In the genomic region with DNA sequence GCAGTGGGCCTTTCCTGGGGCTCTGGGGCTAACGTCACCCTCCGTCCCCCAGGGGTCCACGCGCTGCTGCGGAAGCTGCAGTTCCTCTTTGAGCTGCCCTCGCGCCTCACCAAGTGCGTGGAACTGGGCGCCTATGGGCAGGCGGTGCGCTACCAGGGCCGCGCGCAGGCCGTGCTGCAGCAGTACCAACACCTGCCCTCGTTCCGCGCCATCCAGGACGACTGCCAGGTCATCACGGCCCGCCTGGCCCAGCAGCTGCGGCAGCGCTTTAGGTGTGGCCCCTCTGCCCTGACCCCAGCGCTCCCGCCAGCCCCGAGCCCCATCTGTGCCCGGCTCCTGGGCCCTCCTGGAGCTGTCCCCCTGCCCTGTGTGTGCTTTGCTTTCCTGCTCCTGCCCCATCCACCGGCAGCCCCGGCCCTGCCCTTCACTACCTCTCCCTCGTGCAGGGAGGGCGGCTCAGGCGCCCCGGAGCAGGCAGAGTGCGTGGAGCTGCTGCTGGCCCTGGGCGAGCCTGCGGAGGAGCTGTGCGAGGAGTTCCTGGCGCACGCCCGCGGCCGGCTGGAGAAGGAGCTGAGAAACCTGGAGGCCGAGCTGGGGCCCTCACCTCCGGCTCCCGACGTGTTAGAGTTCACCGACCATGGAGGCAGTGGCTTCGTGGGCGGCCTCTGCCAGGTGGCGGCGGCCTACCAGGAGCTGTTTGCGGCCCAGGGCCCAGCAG, we compare ENCODE assay signal across 29 cellular contexts.
"Had no signal": no experiment of that assay in that cellular context is flagged by ENCODE, and none has a peak within 500 bp of the region (broad histone marks: within the 10 kb centered on the region; RNA-seq: fewer than 3 reads in every experiment).

No MANE protein-coding gene starts in this region.

- H3K27ac ChIP-seq: epithelial cell of prostate, heart right ventricle, left lung, pancreas, psoas muscle, testis, transverse colon, WERI-Rb-1 had no signal

- H3K9me3 Mint-ChIP-seq: activated CD4-positive, alpha-beta memory T cell treated with anti-CD3 and anti-CD28 coated beads for 36 hours; activated naive CD4-positive, alpha-beta T cell treated with anti-CD3 and anti-CD28 coated beads for 36 hours; activated naive CD8-positive, alpha-beta T cell treated with anti-CD3 and anti-CD28 coated beads, Interleukin-2, amount 10 ng/mL, durations not matched to agents 7 days and 5 days; activated T-helper 1 cell treated with anti-CD3 and anti-CD28 coated beads, Interleukin-12 subunit alpha, Interleukin-12 subunit beta, Interleukin-2, Interleukin-4 antibody, amounts not matched to agents 30 ng/mL and 10 ng/mL and 1 ng/mL, durations not matched to agents 14 hours and 24 hours and 36 hours; dendritic cell treated with granulocyte-macrophage colony-stimulating factor and Interleukin-4, amounts not matched to agents 40 ng/mL and 50 ng/mL, for 4 days; stimulated activated naive B cell treated with anti-CD40 and anti-IgM and Interleukin-4, amounts not matched to agents 10 μg/mL and 1 μg/mL and 100 μg/mL, for 72 hours; T-helper 1 cell treated with Interleukin-12 subunit alpha and Interleukin-12 subunit beta and Interleukin-4 antibody, amounts not matched to agents 30 μg/mL and 1 μg/mL, for 36 hours had no signal

- H3K4me3 ChIP-seq: esophagus squamous epithelium, heart right ventricle, left lung, lung, pancreas, psoas muscle, smooth muscle cell, testis, transverse colon had no signal

- DNase-seq: activated CD4-positive, alpha-beta memory T cell treated with anti-CD3 and anti-CD28 coated beads for 36 hours; activated CD4-positive, alpha-beta T cell treated with anti-CD3 and anti-CD28 coated beads for 48 hours; activated CD8-positive, alpha-beta memory T cell treated with anti-CD3 and anti-CD28 coated beads, Interleukin-2, amount 50 U/mL, for 4 hours; activated effector memory CD4-positive, alpha-beta T cell treated with anti-CD3 and anti-CD28 coated beads, Interleukin-2, amount 50 U/mL, for 16 hours; activated naive CD4-positive, alpha-beta T cell treated with anti-CD3 and anti-CD28 coated beads for 36 hours; activated naive CD8-positive, alpha-beta T cell treated with anti-CD3 and anti-CD28 coated beads, Interleukin-2, amount 10 ng/mL, durations not matched to agents 7 days and 5 days; activated T-cell treated with anti-CD3 and anti-CD28 coated beads, Interleukin-2, amount 50 U/mL, for 1 hour; central memory CD4-positive, alpha-beta T cell; effector CD8-positive, alpha-beta T cell; esophagus squamous epithelium; foreskin melanocyte; heart right ventricle; left lung; nucleus accumbens; psoas muscle; stimulated activated CD4-positive, alpha-beta T cell treated with anti-CD3 and anti-CD28 coated beads, Interleukin-15, amount 100 ng/mL, for 24 hours; stimulated activated CD4-positive, alpha-beta T cell treated with anti-CD3 and anti-CD28 coated beads, Interleukin-2, amount 100 ng/mL, for 24 hours; stimulated activated naive B cell treated with anti-CD40 and anti-IgM and Interleukin-4, amounts not matched to agents 10 μg/mL and 1 μg/mL and 100 μg/mL, for 72 hours; T-helper 9 cell; testis; transverse colon; WERI-Rb-1 had no signal

- H3K4me3 Mint-ChIP-seq: activated CD4-positive, alpha-beta memory T cell treated with anti-CD3 and anti-CD28 coated beads for 36 hours; activated naive CD4-positive, alpha-beta T cell treated with anti-CD3 and anti-CD28 coated beads for 36 hours; activated naive CD8-positive, alpha-beta T cell treated with anti-CD3 and anti-CD28 coated beads, Interleukin-2, amount 10 ng/mL, durations not matched to agents 7 days and 5 days; activated T-helper 1 cell treated with anti-CD3 and anti-CD28 coated beads, Interleukin-12 subunit alpha, Interleukin-12 subunit beta, Interleukin-2, Interleukin-4 antibody, amounts not matched to agents 30 ng/mL and 10 ng/mL and 1 ng/mL, durations not matched to agents 14 hours and 24 hours and 36 hours; dendritic cell treated with granulocyte-macrophage colony-stimulating factor and Interleukin-4, amounts not matched to agents 40 ng/mL and 50 ng/mL, for 4 days; stimulated activated naive B cell treated with anti-CD40 and anti-IgM and Interleukin-4, amounts not matched to agents 10 μg/mL and 1 μg/mL and 100 μg/mL, for 72 hours; T-helper 1 cell treated with Interleukin-12 subunit alpha and Interleukin-12 subunit beta and Interleukin-4 antibody, amounts not matched to agents 30 μg/mL and 1 μg/mL, for 36 hours had no signal

- H3K9me3 ChIP-seq: esophagus squamous epithelium, heart right ventricle, left lung, pancreas, psoas muscle, testis, transverse colon had no signal

- H3K27ac Mint-ChIP-seq: activated CD4-positive, alpha-beta memory T cell treated with anti-CD3 and anti-CD28 coated beads for 36 hours; activated naive CD4-positive, alpha-beta T cell treated with anti-CD3 and anti-CD28 coated beads for 36 hours; activated naive CD8-positive, alpha-beta T cell treated with anti-CD3 and anti-CD28 coated beads, Interleukin-2, amount 10 ng/mL, durations not matched to agents 7 days and 5 days; activated T-helper 1 cell treated with anti-CD3 and anti-CD28 coated beads, Interleukin-12 subunit alpha, Interleukin-12 subunit beta, Interleukin-2, Interleukin-4 antibody, amounts not matched to agents 30 ng/mL and 10 ng/mL and 1 ng/mL, durations not matched to agents 14 hours and 24 hours and 36 hours; dendritic cell treated with granulocyte-macrophage colony-stimulating factor and Interleukin-4, amounts not matched to agents 40 ng/mL and 50 ng/mL, for 4 days; stimulated activated naive B cell treated with anti-CD40 and anti-IgM and Interleukin-4, amounts not matched to agents 10 μg/mL and 1 μg/mL and 100 μg/mL, for 72 hours; T-helper 1 cell treated with Interleukin-12 subunit alpha and Interleukin-12 subunit beta and Interleukin-4 antibody, amounts not matched to agents 30 μg/mL and 1 μg/mL, for 36 hours had no signal

- H3K27me3 Mint-ChIP-seq: activated CD4-positive, alpha-beta memory T cell treated with anti-CD3 and anti-CD28 coated beads for 36 hours; activated naive CD8-positive, alpha-beta T cell treated with anti-CD3 and anti-CD28 coated beads, Interleukin-2, amount 10 ng/mL, durations not matched to agents 7 days and 5 days; stimulated activated naive B cell treated with anti-CD40 and anti-IgM and Interleukin-4, amounts not matched to agents 10 μg/mL and 1 μg/mL and 100 μg/mL, for 72 hours had no signal

- H3K27me3 ChIP-seq: esophagus squamous epithelium, pancreas, testis, transverse colon had no signal
